1 cellular context compared by ENCODE assay signal in the genomic region with DNA sequence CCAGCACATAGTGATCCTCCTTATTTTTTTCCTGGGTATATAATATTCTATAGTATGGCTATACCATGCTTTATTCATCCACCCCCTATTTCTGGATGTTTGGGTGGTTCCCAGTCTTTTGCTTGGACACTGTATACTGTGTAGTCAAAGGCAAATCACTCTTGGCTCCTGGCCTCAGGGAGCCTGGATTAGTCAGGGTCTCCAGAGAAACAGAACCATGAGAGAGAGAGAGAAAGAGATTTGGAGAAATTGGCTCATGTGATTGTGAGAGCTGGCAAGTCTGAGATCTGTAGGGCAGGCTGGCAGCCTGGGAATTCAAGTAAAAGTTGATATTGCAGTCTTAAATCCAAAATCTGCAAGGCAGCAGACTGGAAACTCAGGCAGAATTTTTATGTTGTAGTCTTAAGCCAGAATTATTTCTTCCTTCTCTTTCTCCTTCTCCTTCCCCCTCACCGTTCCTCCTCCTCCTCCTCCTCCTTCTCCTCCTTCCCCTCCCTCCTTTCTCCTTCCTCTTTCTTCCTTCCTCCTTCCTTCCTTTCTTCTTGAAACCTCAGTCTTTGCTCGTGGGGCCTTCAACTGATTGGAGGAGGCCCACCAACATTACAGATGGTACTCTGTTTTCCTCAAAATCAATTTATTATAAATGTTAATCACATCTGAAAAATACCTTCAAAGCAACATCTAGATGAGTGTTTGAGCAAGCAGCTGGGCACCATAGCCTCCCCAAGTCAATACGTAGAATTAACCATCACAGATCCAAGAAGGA.
TF ChIP-seq lines count a peak whose summit lies in the region.

No MANE protein-coding gene starts in this region.

TF ChIP-seq in IMR-90, 13 proteins besides CTCF, POLR2A, EP300 and RAD21 (continued from another document):
- TF ChIP-seq MAZ (IDR thresholded peaks at IDR 0.05; ENCODE audit: borderline replicate concordance, low read depth, low read length) (no peak), CHD1 (IDR thresholded peaks at IDR 0.05; ENCODE audit: low read depth, low read length) (no peak), CEBPB (IDR thresholded peaks at IDR 0.05; ENCODE audit: low read depth, low read length) (no peak)
TF ChIP-seq in IMR-90: peak in this region for 0.
